Comparison of ENCODE assay signal across 9 cellular contexts in genomic region chr1:156076609-156077429, GRCh38. TPM values are rescaled to one million over a fixed set of nuclear protein-coding genes. Genes with fewer than 3 reads are reported as not detected.
DNase-seq lines count a peak whose midpoint lies in the region; ATAC-seq lines count a peak whose summit lies in the region.
"Had no signal": no experiment of that assay in that cellular context is flagged by ENCODE, and none has a peak within 500 bp of the region (broad histone marks: within the 10 kb centered on the region; RNA-seq: fewer than 3 reads in every experiment).

No MANE protein-coding gene starts in this region.

- intact Hi-C loops in left colon (cut with DNase I, micrococcal nuclease), result no loop called here

- DNase-seq in left colon, result peak in 1 of 2 donors; percentile 44
- no peak for DNase-seq in NCI-H2171 treated with DMSO at 0.1 percent for 48 hours (lab: John Stamatoyannopoulos, UW)
- no peak for DNase-seq in NCI-H2171 (lab: John Stamatoyannopoulos, UW)
- no peak for DNase-seq in activated naive CD4-positive, alpha-beta T cell treated with anti-CD3 and anti-CD28 coated beads, Interleukin-2, amount 50 U/mL, for 16 hours

- peaks cover 0 to 2% of the 10 kb centered on the region in 2 donors for H3K27me3 ChIP-seq in stomach smooth muscle (ENCODE audit: control insufficient read depth in 1 of 2, insufficient read depth in 2 of 2, low read length in 2 of 2)

- H3K9me3 ChIP-seq in stomach smooth muscle (ENCODE audit: control insufficient read depth in 2 of 2, low read length in 2 of 2), result no peaks in the 10 kb centered on the region

- H3K27ac Mint-ChIP-seq in activated T-helper 17 cell treated with anti-CD3 and anti-CD28 coated beads, Interleukin-2, amount 50 U/mL, for 72 hours, result no peak overlapping the region

- no peaks in the 10 kb centered on the region for H3K4me1 Mint-ChIP-seq in activated T-helper 17 cell treated with anti-CD3 and anti-CD28 coated beads, Interleukin-2, amount 50 U/mL, for 72 hours

- H3K4me1 ChIP-seq in stomach smooth muscle (ENCODE audit: control insufficient read depth, insufficient read depth, low read length), result peaks cover 20% of the 10 kb centered on the region

- H3K4me3 Mint-ChIP-seq in activated T-helper 17 cell treated with anti-CD3 and anti-CD28 coated beads, Interleukin-2, amount 50 U/mL, for 72 hours, result no peak overlapping the region

- no peaks in the 10 kb centered on the region for H3K9me3 Mint-ChIP-seq in activated T-helper 17 cell treated with anti-CD3 and anti-CD28 coated beads, Interleukin-2, amount 50 U/mL, for 72 hours

- H3K27me3 Mint-ChIP-seq in activated T-helper 17 cell treated with anti-CD3 and anti-CD28 coated beads, Interleukin-2, amount 50 U/mL, for 72 hours, result no peaks in the 10 kb centered on the region

- peak; percentile 77 for ATAC-seq in GM21390 (IDR thresholded peaks at IDR 0.05; ENCODE audit: unreplicated experiment)
- peak; percentile 9 for ATAC-seq in activated T-helper 17 cell treated with anti-CD3 and anti-CD28 coated beads, Interleukin-2, amount 50 U/mL, for 72 hours (replicated peaks)
- ATAC-seq in left colon, result peak; percentile 24
- no peak for ATAC-seq in GM19351 (IDR thresholded peaks at IDR 0.05; ENCODE audit: unreplicated experiment)

- H3K36me3 Mint-ChIP-seq in activated T-helper 17 cell treated with anti-CD3 and anti-CD28 coated beads, Interleukin-2, amount 50 U/mL, for 72 hours (ENCODE audit: low read depth), result no peaks in the 10 kb centered on the region

- H3K9ac ChIP-seq in stomach smooth muscle (ENCODE audit: low read length in 2 of 2), result peak overlapping the region; percentile 36 to 39

- no peaks in the 10 kb centered on the region for H3K36me3 ChIP-seq in stomach smooth muscle (ENCODE audit: control insufficient read depth in 2 of 2, insufficient read depth in 2 of 2, low read length in 2 of 2)

- H3K27ac ChIP-seq in stomach smooth muscle (ENCODE audit: low read length), result peak overlapping the region; percentile 41
- H3K27ac ChIP-seq: VCaP had no signal

- peak overlapping the region; percentile 68 to 75 for H3K4me3 ChIP-seq in stomach smooth muscle (ENCODE audit: low read length in 2 of 2)

RNA-seq across cellular contexts. Expression of gene MEX3A, which starts 5.4 kb away (rescaled TPM):
- total RNA-seq in activated T-helper 17 cell treated with anti-CD3 and anti-CD28 coated beads, Interleukin-2, amount 50 U/mL, for 72 hours, result under 1 TPM; 0.15 to 0.21 TPM
- 1 to 10 TPM in 1 of 2 donors, under 1 TPM in 1; 0.78 to 1.1 TPM for total RNA-seq in left colon

RNA-seq across cellular contexts. Expression of gene RAB25, which starts 15.9 kb away (rescaled TPM):
- 1 to 10 TPM in 1 of 2 donors, under 1 TPM in 1; 0.43 to 1.2 TPM for total RNA-seq in activated T-helper 17 cell treated with anti-CD3 and anti-CD28 coated beads, Interleukin-2, amount 50 U/mL, for 72 hours
- 100 to 1,000 TPM; 203 to 231 TPM for total RNA-seq in left colon

RNA-seq across cellular contexts. Expression of gene LAMTOR2, which starts 22.2 kb away (rescaled TPM):
- total RNA-seq in activated T-helper 17 cell treated with anti-CD3 and anti-CD28 coated beads, Interleukin-2, amount 50 U/mL, for 72 hours, result 10 to 100 TPM; 39.9 to 55.6 TPM
- total RNA-seq in left colon, result 10 to 100 TPM; 70.6 to 72.7 TPM

RNA-seq across cellular contexts. Expression of gene UBQLN4, which starts 23.2 kb away (rescaled TPM):
- total RNA-seq in activated T-helper 17 cell treated with anti-CD3 and anti-CD28 coated beads, Interleukin-2, amount 50 U/mL, for 72 hours, result 10 to 100 TPM; 31.9 to 36.7 TPM
- total RNA-seq in left colon, result 10 to 100 TPM; 21.7 to 26.7 TPM

RNA-seq across cellular contexts. Expression of gene LMNA, which starts 37.7 kb away (rescaled TPM):
- 100 to 1,000 TPM; 150 to 338 TPM for total RNA-seq in activated T-helper 17 cell treated with anti-CD3 and anti-CD28 coated beads, Interleukin-2, amount 50 U/mL, for 72 hours
- 100 to 1,000 TPM; 335 to 478 TPM for total RNA-seq in left colon

Comparison
In these comparisons a context has a peak if more than half of its experiments do, and no peak if none do; other contexts are left out.
1. RNA of gene RAB25, which starts 15.9 kb away (total RNA-seq): 203 to 231 TPM in left colon; 0.43 to 1.2 TPM in activated T-helper 17 cell treated with anti-CD3 and anti-CD28 coated beads, Interleukin-2, amount 50 U/mL, for 72 hours; every median in the first group is over 10 times any median in the second.